In genomic region chr15:96411056-96412031, GRCh38 we compare ENCODE assay signal across 18 cellular contexts.
DNase-seq lines count a peak whose midpoint lies in the region; ATAC-seq and TF ChIP-seq lines count a peak whose summit lies in the region.
"Had no signal": no experiment of that assay in that cellular context is flagged by ENCODE, and none has a peak within 500 bp of the region (broad histone marks: within the 10 kb centered on the region; RNA-seq: fewer than 3 reads in every experiment).

No MANE protein-coding gene starts in this region.

- H3K36me3 Mint-ChIP-seq in Calu3 (ENCODE audit: insufficient read depth, unreplicated experiment): peaks cover 16% of the 10 kb centered on the region

- CTCF ChIA-PET in Calu3 (lab: Charles Lee): interaction anchor here (0.6 to 1.2 kb wide), 5 partner anchors 8 to 1742 kb away, joined by 3 to 4 read pairs (median 3); no protein-coding TSS in a partner anchor
- CTCF ChIA-PET in HEK293 (lab: Yijun Ruan, JAX): interaction anchor here (0.6 to 0.7 kb wide), 3 partner anchors 39 to 409 kb away, joined by 3 read pairs; no protein-coding TSS in a partner anchor

- H3K27me3 Mint-ChIP-seq in Calu3 (ENCODE audit: unreplicated experiment): peaks cover 25% of the 10 kb centered on the region

- peak overlapping the region; percentile 64 for H3K4me3 Mint-ChIP-seq in Calu3 (ENCODE audit: low read depth, unreplicated experiment)
- H3K4me3 Mint-ChIP-seq: CD4-positive, alpha-beta memory T cell; HFFc6 had no signal

- H3K4me3 ChIP-seq in HEK293 (ENCODE audit: low read depth, low read length) (no peak overlapping the region), aorta (ENCODE audit: low read length in 2 of 2) (no peak overlapping the region)
- H3K4me3 ChIP-seq: HAP-1 had no signal

- H3K9me3 Mint-ChIP-seq in Calu3 (ENCODE audit: low read depth, unreplicated experiment): no peaks in the 10 kb centered on the region
- H3K9me3 Mint-ChIP-seq: HFFc6 had no signal

- in situ Hi-C loops in GM13977 (cut with MboI; ENCODE audit: low pct_unique_long_range_greater_than_20kb, low sequenced_read_pairs, unreplicated experiment): no loop called here

- DNase-seq in Calu3: no peak
- DNase-seq in left kidney (ENCODE audit: low read depth, low spot score): peak; percentile 39
- DNase-seq in retina: peak; percentile 50
- no peak for DNase-seq in GM19238 (ENCODE audit: insufficient read length, low spot score)
- no peak for DNase-seq in GM13977 (ENCODE audit: low spot score)
- DNase-seq in aorta: no peak
- DNase-seq: BE2C; CD4-positive, alpha-beta memory T cell; DND-41; GDM1; GOT3; HFFc6; IMR-90; KG1 had no signal

- TF ChIP-seq CTCF in Calu3 (IDR thresholded peaks at IDR 0.05; ENCODE audit: unreplicated experiment) (no peak), HEK293 (tag by site-specific recombination; IDR thresholded peaks at IDR 0.05) (no peak), GM13977 (IDR thresholded peaks at IDR 0.05; ENCODE audit: extremely low read depth, insufficient read depth, missing control alignments) (no peak)

- H3K27me3 ChIP-seq in aorta (ENCODE audit: control insufficient read depth in 1 of 2, insufficient read depth in 2 of 2, low read length in 1 of 2): peaks cover 0 to 5% of the 10 kb centered on the region in 2 donors

- WGBS in aorta, 2 donors: 23 to 27% methylated on average over 9 of the region's 9 CpGs

- H3K27ac ChIP-seq in HEK293 (ENCODE audit: extremely low read depth, low read depth, low read length): no peak overlapping the region
- no peak overlapping the region for H3K27ac ChIP-seq in aorta (ENCODE audit: low read depth in 1 of 2, low read length in 2 of 2)
- H3K27ac ChIP-seq: C4-2B, HL-60 had no signal

- H3K4me1 Mint-ChIP-seq in Calu3 (ENCODE audit: low read depth, unreplicated experiment): peaks cover 29% of the 10 kb centered on the region

- no TSS peak for BruUV-seq in Calu3 (replicated peaks; lab: Mats Ljungman, UMichigan)

- H3K36me3 ChIP-seq in HEK293 (ENCODE audit: control insufficient read depth in 2 of 2, insufficient read depth in 1 of 2, low read length in 2 of 2) (no peaks in the 10 kb centered on the region), aorta (ENCODE audit: control insufficient read depth in 1 of 2, insufficient read depth in 2 of 2, low read length in 1 of 2) (no peaks in the 10 kb centered on the region)
- H3K36me3 ChIP-seq: BE2C, HAP-1 had no signal

- ATAC-seq in aorta (ENCODE audit: low FRiP score): no peak

- peak overlapping the region; percentile 38 for H3K27ac Mint-ChIP-seq in Calu3 (ENCODE audit: unreplicated experiment)
- H3K27ac Mint-ChIP-seq: HFFc6 had no signal

- H3K4me1 ChIP-seq in HEK293 (ENCODE audit: control insufficient read depth, insufficient read depth, low read length) (peaks cover 22% of the 10 kb centered on the region), aorta (ENCODE audit: control insufficient read depth in 1 of 2, insufficient read depth in 2 of 2, low read length in 2 of 2) (no peaks in the 10 kb centered on the region)
- H3K4me1 ChIP-seq: BE2C, HAP-1 had no signal

- POLR2A ChIA-PET in HEK293 (lab: Yijun Ruan, JAX): no interaction called here

- intact Hi-C loops in Calu3 (cut with micrococcal nuclease; ENCODE audit: unreplicated experiment) (no loop called here), aorta (cut with DNase I) (no loop called here)

- H3K9me3 ChIP-seq in HEK293 (ENCODE audit: control insufficient read depth, insufficient read depth, low read depth, low read length) (no peaks in the 10 kb centered on the region), aorta (ENCODE audit: control insufficient read depth, low read length) (peaks cover 2% of the 10 kb centered on the region)
- H3K9me3 ChIP-seq: BE2C, HAP-1 had no signal

TF ChIP-seq in HEK293, 187 proteins besides CTCF, POLR2A, EP300 and RAD21:
- TF ChIP-seq ZNF248 (tag by site-specific recombination; IDR thresholded peaks at IDR 0.05): no peak
- TF ChIP-seq ZNF280D (tag by site-specific recombination; IDR thresholded peaks at IDR 0.05): no peak
- peak; percentile 22; the same call in 1 of the 2 replicates for TF ChIP-seq ZNF341 (tag by site-specific recombination; IDR thresholded peaks at IDR 0.05; ENCODE audit: low read depth)
- TF ChIP-seq REST (tag by site-specific recombination; IDR thresholded peaks at IDR 0.05): no peak
- peak; percentile 38; the same call in 1 of the 2 replicates for TF ChIP-seq ZNF335 (tag by site-specific recombination; conservative IDR thresholded peaks at IDR 0.05)
- no peak for TF ChIP-seq ZBTB26 (tag by site-specific recombination; optimal IDR thresholded peaks at IDR 0.05)
- no peak for TF ChIP-seq ZNF211 (tag by site-specific recombination; IDR thresholded peaks at IDR 0.05; ENCODE audit: low read depth)
- 0 out of 2 replicates have a peak, but pooled peaks have one; percentile 22 for TF ChIP-seq PRDM6 (tag by site-specific recombination; IDR thresholded peaks at IDR 0.05)

Comparison
In these comparisons a context has a peak if more than half of its experiments do, and no peak if none do; other contexts are left out.
1. DNase-seq: peak in left kidney (single experiment) and retina (single experiment); none in Calu3 (single experiment), GM19238 (single experiment), GM13977 (single experiment) and aorta (0 of 2).